ENCODE assay signal across 14 cellular contexts in genomic region chr3:169323580-169324453, GRCh38.
A peak's percentile ranks its signal among the peaks of the same experiment; 100 is the strongest.
DNase-seq lines count a peak whose midpoint lies in the region; ATAC-seq and TF ChIP-seq lines count a peak whose summit lies in the region.
"Had no signal": no experiment of that assay in that cellular context is flagged by ENCODE, and none has a peak within 500 bp of the region (broad histone marks: within the 10 kb centered on the region; RNA-seq: fewer than 3 reads in every experiment).

No MANE protein-coding gene starts in this region.

- CTCF ChIA-PET in HEK293T (lab: Yijun Ruan, JAX), result no interaction called here

- no peak for ATAC-seq in GM21619 (IDR thresholded peaks at IDR 0.05; ENCODE audit: unreplicated experiment)
- ATAC-seq: left lobe of liver had no signal

- no peaks in the 10 kb centered on the region for H3K27me3 ChIP-seq in rectal smooth muscle tissue (ENCODE audit: control insufficient read depth, insufficient read depth, low read length)
- H3K27me3 ChIP-seq: BLaER1 treated with 17β-estradiol and CSF1 and Interleukin-3, amounts not matched to agents 10 nM and 100 nM; colonic mucosa had no signal

- peak; percentile 25 for DNase-seq in H4 (ENCODE audit: low spot score)
- peak; percentile 8 for DNase-seq in iPS-NIHi11 (ENCODE audit: low spot score)
- DNase-seq in UCSD-AML1 (lab: John Stamatoyannopoulos, UW; ENCODE audit: unreplicated experiment), result no peak
- DNase-seq in OCI-M2 (lab: John Stamatoyannopoulos, UW; ENCODE audit: unreplicated experiment), result no peak
- no peak for DNase-seq in HEK293T (ENCODE audit: extremely low spot score)
- DNase-seq: colonic mucosa; NCI-H510A treated with DMSO at 0.1 percent for 48 hours; stimulated activated naive CD4-positive, alpha-beta T cell had no signal

- peaks cover 4% of the 10 kb centered on the region for H3K4me1 ChIP-seq in rectal smooth muscle tissue (ENCODE audit: control insufficient read depth, insufficient read depth, low read length)
- H3K4me1 ChIP-seq: colonic mucosa had no signal

- no peaks in the 10 kb centered on the region for H3K36me3 ChIP-seq in rectal smooth muscle tissue (ENCODE audit: control insufficient read depth, insufficient read depth, low read length)
- H3K36me3 ChIP-seq: BLaER1 treated with 17β-estradiol and CSF1 and Interleukin-3, amounts not matched to agents 10 nM and 100 nM; colonic mucosa had no signal

- H3K4me3 ChIP-seq in rectal smooth muscle tissue (ENCODE audit: low read length), result no peak overlapping the region
- H3K4me3 ChIP-seq: BLaER1 treated with 17β-estradiol and CSF1 and Interleukin-3, amounts not matched to agents 10 nM and 100 nM; colonic mucosa had no signal

- H3K27ac ChIP-seq in cingulate gyrus (ENCODE audit: low read depth, low read length) (peak overlapping the region; percentile 73), rectal smooth muscle tissue (ENCODE audit: low read depth, low read length) (peak overlapping the region; percentile 41)
- H3K27ac ChIP-seq: BLaER1 treated with 17β-estradiol and CSF1 and Interleukin-3, amounts not matched to agents 10 nM and 100 nM; colonic mucosa; KMS-11 had no signal

- POLR2A ChIA-PET in HEK293T (lab: Yijun Ruan, JAX), result interaction anchor here (0.8 kb wide), 1 partner anchor 339 kb away, joined by 4 read pairs; no protein-coding TSS in a partner anchor

- no peak overlapping the region for H3K9ac ChIP-seq in rectal smooth muscle tissue (ENCODE audit: low read length)
- H3K9ac ChIP-seq: BLaER1 treated with 17β-estradiol and CSF1 and Interleukin-3, amounts not matched to agents 10 nM and 100 nM; KMS-11 had no signal

TF ChIP-seq in HEK293T, 16 proteins besides CTCF, POLR2A, EP300 and RAD21:
- TF ChIP-seq BHLHE40 (IDR thresholded peaks at IDR 0.05; ENCODE audit: borderline replicate concordance) (no peak), SP1 (IDR thresholded peaks at IDR 0.05) (no peak), NFRKB (IDR thresholded peaks at IDR 0.05) (no peak), HDGF (IDR thresholded peaks at IDR 0.05; ENCODE audit: borderline replicate concordance) (no peak), FOXK2 (IDR thresholded peaks at IDR 0.05) (no peak)

Comparison
In these comparisons a context has a peak if more than half of its experiments do, and no peak if none do; other contexts are left out.
1. DNase-seq: peak in H4 (single experiment) and iPS-NIHi11 (single experiment); none in UCSD-AML1 (single experiment), OCI-M2 (single experiment) and HEK293T (single experiment).